In genomic region chrX:45154033-45154360, GRCh38 we compare ENCODE assay signal across 20 cellular contexts. TPM values are rescaled to one million over a fixed set of nuclear protein-coding genes. Genes with fewer than 3 reads are reported as not detected.
DNase-seq lines count a peak whose midpoint lies in the region; ATAC-seq, FAIRE-seq and TF ChIP-seq lines count a peak whose summit lies in the region.
"Had no signal": no experiment of that assay in that cellular context is flagged by ENCODE, and none has a peak within 500 bp of the region (broad histone marks: within the 10 kb centered on the region; RNA-seq: fewer than 3 reads in every experiment).

No MANE protein-coding gene starts in this region.

- no peak overlapping the region for H3K27ac ChIP-seq in K562 (ENCODE audit: extremely low read depth, low read depth, low read length)
- H3K27ac ChIP-seq in layer of hippocampus (ENCODE audit: low read depth, low read length): peak overlapping the region; percentile 68
- H3K27ac ChIP-seq in neuronal stem cell (replicated peaks; ENCODE audit: low read length): no peak overlapping the region
- no peak overlapping the region for H3K27ac ChIP-seq in right atrium auricular region

- in situ Hi-C loops in K562 (cut with MboI): no loop called here

- no peak overlapping the region for H4K8ac ChIP-seq in neuronal stem cell (ENCODE audit: low read depth, low read length)

- POLR2A ChIA-PET in K562 (lab: Yijun Ruan, JAX): no interaction called here

- TF ChIP-seq CTCF in K562 (IDR thresholded peaks at IDR 0.05 in 2 of 3, conservative IDR thresholded peaks at IDR 0.05 in 1 of 3; ENCODE audit: insufficient read depth in 2 of 3, low read depth in 1 of 3, low read length in 3 of 3): no peak
- TF ChIP-seq CTCF in right atrium auricular region (IDR thresholded peaks at IDR 0.05): no peak

- H3K4me3 ChIP-seq in K562 (no peak overlapping the region), neuronal stem cell (ENCODE audit: low read length in 2 of 2) (no peak overlapping the region), right atrium auricular region (no peak overlapping the region)

- H3K9me1 ChIP-seq in K562 (ENCODE audit: control insufficient read depth, insufficient read depth, low read length): peaks cover 3% of the 10 kb centered on the region

- H2BK5ac ChIP-seq in neuronal stem cell (ENCODE audit: low read length): no peak overlapping the region

- WGBS in K562 (ENCODE audit: insufficient coverage, low coverage, missing lambda C conversion rate): 54% methylated on average over 4 of the region's 4 CpGs
- WGBS in neuronal stem cell (ENCODE audit: extremely low coverage in 2 of 2, insufficient read length in 2 of 2, insufficient replicate concordance in 1 of 2), 2 donors: no CpG with 5 or more reads among the region's 4 CpGs

- H3K9me3 ChIP-seq in K562 (replicated peaks; ENCODE audit: control insufficient read depth, insufficient read depth, low read depth, low read length): no peaks in the 10 kb centered on the region
- no peaks in the 10 kb centered on the region for H3K9me3 ChIP-seq in neuronal stem cell (replicated peaks in 1 of 2; ENCODE audit: control insufficient read depth in 2 of 2, insufficient read depth in 1 of 2, low read depth in 1 of 2, low read length in 2 of 2)
- H3K9me3 ChIP-seq in right atrium auricular region: no peaks in the 10 kb centered on the region
- H3K9me3 ChIP-seq: BE2C, Caco-2 had no signal

- no peak overlapping the region for H3K18ac ChIP-seq in neuronal stem cell (ENCODE audit: low read length)

- H3K14ac ChIP-seq in neuronal stem cell (ENCODE audit: low read length): no peak overlapping the region

- H3K79me1 ChIP-seq in neuronal stem cell (ENCODE audit: low read depth, low read length): no peaks in the 10 kb centered on the region

- TF ChIP-seq EP300 in K562 (IDR thresholded peaks at IDR 0.05; ENCODE audit: low read length): no peak

- no peak for TF ChIP-seq POLR2A in K562 (conservative IDR thresholded peaks at IDR 0.05)

- no peak for FAIRE-seq in K562 (lab: Jason Lieb, UNC)
- FAIRE-seq: A204.1, D721Med, GM12892, GM18507 had no signal

- no peak overlapping the region for H2AK5ac ChIP-seq in neuronal stem cell (ENCODE audit: low read depth, low read length)

- intact Hi-C loops in K562 (cut with micrococcal nuclease): no loop called here

- H3K4ac ChIP-seq in neuronal stem cell (ENCODE audit: low read length): no peak overlapping the region

- ATAC-seq in K562: no peak
- ATAC-seq in HG03354 (IDR thresholded peaks at IDR 0.05; ENCODE audit: poor library complexity, severe bottlenecking, unreplicated experiment): no peak
- ATAC-seq: HCT116 had no signal

- no peak overlapping the region for H4K91ac ChIP-seq in neuronal stem cell (ENCODE audit: low read depth, low read length, poor library complexity)

- H3K27me3 ChIP-seq in K562 (ENCODE audit: control insufficient read depth in 2 of 2, insufficient read depth in 2 of 2, low read length in 2 of 2): no peaks in the 10 kb centered on the region
- no peaks in the 10 kb centered on the region for H3K27me3 ChIP-seq in layer of hippocampus (ENCODE audit: control insufficient read depth, insufficient read depth, low read length)
- H3K27me3 ChIP-seq in neuronal stem cell (ENCODE audit: control insufficient read depth in 3 of 3, insufficient read depth in 3 of 3, low read depth in 1 of 3, low read length in 3 of 3): no peaks in the 10 kb centered on the region
- no peaks in the 10 kb centered on the region for H3K27me3 ChIP-seq in right atrium auricular region
- H3K27me3 ChIP-seq: BE2C had no signal

- CTCF ChIA-PET in K562 (lab: Yijun Ruan, JAX; ENCODE audit: low intra/inter-chr PET ratio): no interaction called here

- H3K9ac ChIP-seq in K562 (ENCODE audit: insufficient read depth in 1 of 2, low read depth in 2 of 2, low read length in 2 of 2) (no peak overlapping the region), neuronal stem cell (ENCODE audit: low read depth, low read length, poor library complexity) (no peak overlapping the region)

- no peak for TF ChIP-seq RAD21 in K562 (CRISPR knock-in tag; conservative IDR thresholded peaks at IDR 0.05 in 1 of 2, IDR thresholded peaks at IDR 0.05 in 1 of 2)

- no peaks in the 10 kb centered on the region for H3K4me1 ChIP-seq in K562 (replicated peaks in 1 of 2; ENCODE audit: control insufficient read depth in 2 of 2, insufficient read depth in 2 of 2, low read length in 2 of 2)
- no peaks in the 10 kb centered on the region for H3K4me1 ChIP-seq in neuronal stem cell (ENCODE audit: control insufficient read depth in 2 of 2, insufficient read depth in 1 of 2, low read depth in 1 of 2, low read length in 2 of 2)
- H3K4me1 ChIP-seq in right atrium auricular region: no peaks in the 10 kb centered on the region
- H3K4me1 ChIP-seq: BE2C, Caco-2 had no signal

- H2AFZ ChIP-seq in K562 (ENCODE audit: low read depth, low read length): no peak overlapping the region
- H2AFZ ChIP-seq in neuronal stem cell (ENCODE audit: low read length): no peak overlapping the region

- no peaks in the 10 kb centered on the region for H3K79me2 ChIP-seq in K562 (ENCODE audit: control insufficient read depth, insufficient read depth, low read length)

- H2BK120ac ChIP-seq in neuronal stem cell (ENCODE audit: low read depth, low read length): no peak overlapping the region

- H3K4me2 ChIP-seq in K562 (ENCODE audit: insufficient read depth, low read length) (no peak overlapping the region), neuronal stem cell (ENCODE audit: insufficient read depth, low read length, poor library complexity, severe bottlenecking) (no peak overlapping the region)

- H3K23ac ChIP-seq in neuronal stem cell (ENCODE audit: low read depth, low read length, poor library complexity): no peak overlapping the region

- BruUV-seq in K562 (replicated peaks; lab: Mats Ljungman, UMichigan): no TSS peak

- H3K36me3 ChIP-seq in K562 (ENCODE audit: control insufficient read depth, insufficient read depth, low read length) (no peaks in the 10 kb centered on the region), neuronal stem cell (replicated peaks in 1 of 2; ENCODE audit: control insufficient read depth in 2 of 2, insufficient read depth in 2 of 2, low read length in 2 of 2) (no peaks in the 10 kb centered on the region), right atrium auricular region (no peaks in the 10 kb centered on the region)
- H3K36me3 ChIP-seq: BE2C had no signal

- no peak overlapping the region for H2BK15ac ChIP-seq in neuronal stem cell (ENCODE audit: low read length)

- no peak for DNase-seq in K562 (ENCODE audit: extremely low read depth in 1 of 4, low spot score in 3 of 4)
- DNase-seq in cerebellar cortex (ENCODE audit: low spot score): peak; percentile 63
- no peak for DNase-seq in neuronal stem cell (ENCODE audit: low spot score)
- DNase-seq in right atrium auricular region (ENCODE audit: low spot score): no peak
- DNase-seq: ACHN; BE2C; Caco-2; CD4-positive, CD25-positive, alpha-beta regulatory T cell; GDM1; GOT3; H7; HFFc6 had no signal

- no peaks in the 10 kb centered on the region for H4K20me1 ChIP-seq in K562 (replicated peaks; ENCODE audit: control insufficient read depth, insufficient read depth, low read length)

- no peak overlapping the region for H2BK12ac ChIP-seq in neuronal stem cell (ENCODE audit: low read length)

TF ChIP-seq in K562, 482 proteins besides CTCF, POLR2A, EP300 and RAD21:
- TF ChIP-seq DACH1 (IDR thresholded peaks at IDR 0.05; ENCODE audit: partially characterized antibody) (peak; percentile 82), MTA1 (IDR thresholded peaks at IDR 0.05; ENCODE audit: borderline replicate concordance) (0 out of 2 replicates have a peak, but pooled peaks have one; percentile 27), ZNF175 (CRISPR knock-in tag; IDR thresholded peaks at IDR 0.05; ENCODE audit: low read depth) (no peak)
TF ChIP-seq in K562: peak in this region for 2.

RNA-seq across cellular contexts. Expression of gene DIPK2B, which starts 46.7 kb away (rescaled TPM):
- total RNA-seq in K562 (2011; cell fraction: chromatin; rRNA removed; ENCODE audit: low replicate concordance): not detected in 2 replicates
- not detected in 2 replicates for total RNA-seq in K562 (2011; cell fraction: nucleolus; rRNA removed)
- total RNA-seq in K562 (2011; cell fraction: nucleoplasm; rRNA removed): not detected in 2 replicates
- not detected in 2 replicates for total RNA-seq in K562 (2014; rRNA removed)
- not detected in 2 replicates for total RNA-seq in K562 (2014; rRNA removed; fragmentation: Illumina TruSeq; extraction: Trizol)
- total RNA-seq in K562 (2015; rRNA removed; fragmentation: Illumina TruSeq; extraction: Trizol): not detected in 2 replicates
- total RNA-seq in K562 (2021): not detected in 2 replicates
- not detected in 2 replicates for polyA plus RNA-seq in K562 (2011; rRNA removed)
- not detected in 2 replicates for polyA plus RNA-seq in K562 (2011; cell fraction: cytosol; rRNA removed)
- polyA plus RNA-seq in K562 (2011; cell fraction: nucleus; rRNA removed): not detected in 2 replicates
- not detected in 2 replicates for polyA plus RNA-seq in K562 (2012)
- not detected in 2 replicates for polyA plus RNA-seq in K562 (2014; fragmentation: Illumina TruSeq; extraction: Trizol)
- not detected for polyA plus RNA-seq in K562 (2014; fragmentation: Nextera tagmentation; extraction: Ambion mirVana)
- polyA plus RNA-seq in K562 (2014; rRNA removed): not detected in 2 replicates
- not detected in 2 replicates for polyA minus RNA-seq in K562 (2011; rRNA and poly(A)+ RNA removed)
- not detected in 2 replicates for polyA minus RNA-seq in K562 (2011; cell fraction: cytosol; rRNA and poly(A)+ RNA removed)
- not detected in 2 replicates for polyA minus RNA-seq in K562 (2011; cell fraction: nucleus; rRNA and poly(A)+ RNA removed)
- not detected for polyA plus RNA-seq in neuronal stem cell (2013, experiment 1 of 2)
- not detected for polyA plus RNA-seq in neuronal stem cell (2013, experiment 2 of 2)
- total RNA-seq in right atrium auricular region: 10 to 100 TPM in 1 of 2 donors, 1 to 10 TPM in 1; 6.3 to 14.4 TPM
- total RNA-seq: Caco-2; CD4-positive, CD25-positive, alpha-beta regulatory T cell; H7; HFFc6; HT-29 had no signal
- polyA plus RNA-seq: CD4-positive, CD25-positive, alpha-beta regulatory T cell had no signal

Comparison
In these comparisons a context has a peak if more than half of its experiments do, and no peak if none do; other contexts are left out.
1. RNA of gene DIPK2B, which starts 46.7 kb away (total RNA-seq): 6.3 to 14.4 TPM in right atrium auricular region; not detected in K562; every median in the first group is over 4 times any median in the second.